16 cellular contexts compared by ENCODE assay signal in genomic region chr20:11993886-11994466, GRCh38.
DNase-seq lines count a peak whose midpoint lies in the region; TF ChIP-seq lines count a peak whose summit lies in the region.
"Had no signal": no experiment of that assay in that cellular context is flagged by ENCODE, and none has a peak within 500 bp of the region (broad histone marks: within the 10 kb centered on the region; RNA-seq: fewer than 3 reads in every experiment).

No MANE protein-coding gene starts in this region.

- H3K4ac ChIP-seq in H9 (ENCODE audit: low read depth, low read length), result no peak overlapping the region

- no peak overlapping the region for H3K4me2 ChIP-seq in H9 (ENCODE audit: insufficient read depth, insufficient read length, low read length)
- H3K4me2 ChIP-seq: smooth muscle cell had no signal

- no peak overlapping the region for H2BK20ac ChIP-seq in H9 (ENCODE audit: low read depth, low read length, poor library complexity, severe bottlenecking)

- CTCF ChIA-PET in activated naive CD4-positive, alpha-beta T cell treated with anti-CD3 and anti-CD28 coated beads for 36 hours (lab: Charles Lee), result interaction anchor here (0.9 kb wide), 1 partner anchor 436 kb away, joined by 4 read pairs; no protein-coding TSS in a partner anchor

- no peak overlapping the region for H4K8ac ChIP-seq in H9 (replicated peaks; ENCODE audit: insufficient read length, low read depth, low read length)

- H3K18ac ChIP-seq in H9 (ENCODE audit: insufficient read length, low read depth, low read length), result no peak overlapping the region

- H2AFZ ChIP-seq in H9 (ENCODE audit: low read length), result no peak overlapping the region

- no peaks in the 10 kb centered on the region for H3K27me3 ChIP-seq in H9 (ENCODE audit: insufficient read depth, low read length)
- H3K27me3 ChIP-seq: adrenal gland, colonic mucosa had no signal

- no peaks in the 10 kb centered on the region for H4K20me1 ChIP-seq in H9 (ENCODE audit: control insufficient read depth, insufficient read depth, insufficient read length)

- no peaks in the 10 kb centered on the region for H3K79me1 ChIP-seq in H9 (ENCODE audit: insufficient read depth, low read depth, low read length, poor library complexity, severe bottlenecking)

- H2AK5ac ChIP-seq in H9 (ENCODE audit: insufficient read length, low read length), result no peak overlapping the region

- H3K79me2 ChIP-seq in H9 (ENCODE audit: insufficient read depth, low read length), result no peaks in the 10 kb centered on the region

- no peaks in the 10 kb centered on the region for H3K23me2 ChIP-seq in H9 (ENCODE audit: insufficient read length, low read depth, low read length, poor library complexity, severe bottlenecking)

- no peak overlapping the region for H3K27ac Mint-ChIP-seq in H9
- no peak overlapping the region for H3K27ac Mint-ChIP-seq in activated naive CD4-positive, alpha-beta T cell treated with anti-CD3 and anti-CD28 coated beads for 36 hours
- H3K27ac Mint-ChIP-seq: memory B cell; stimulated activated naive CD8-positive, alpha-beta T cell treated with anti-CD3 and anti-CD28 coated beads, Interleukin-15, Interleukin-2, amounts not matched to agents 100 ng/mL and 50 ng/mL, for 24 hours; T-helper 1 cell treated with Interleukin-12 subunit alpha and Interleukin-12 subunit beta and Interleukin-4 antibody, amounts not matched to agents 30 μg/mL and 1 μg/mL, for 36 hours had no signal

- no peaks in the 10 kb centered on the region for H3K9me3 ChIP-seq in H9 (ENCODE audit: control insufficient read depth, low read depth, low read length)
- H3K9me3 ChIP-seq: adrenal gland, colonic mucosa had no signal

- H3K9me3 Mint-ChIP-seq in H9, result no peaks in the 10 kb centered on the region
- no peaks in the 10 kb centered on the region for H3K9me3 Mint-ChIP-seq in activated naive CD4-positive, alpha-beta T cell treated with anti-CD3 and anti-CD28 coated beads for 36 hours
- H3K9me3 Mint-ChIP-seq: T-helper 1 cell treated with Interleukin-12 subunit alpha and Interleukin-12 subunit beta and Interleukin-4 antibody, amounts not matched to agents 30 μg/mL and 1 μg/mL, for 36 hours had no signal

- no peak overlapping the region for H2BK5ac ChIP-seq in H9 (ENCODE audit: insufficient read length, low read length)

- no peak overlapping the region for H3K56ac ChIP-seq in H9 (ENCODE audit: insufficient read length, low read depth, low read length)

- no peak overlapping the region for H3K27ac ChIP-seq in H9 (ENCODE audit: insufficient read length, low read depth, low read length)
- H3K27ac ChIP-seq in caudate nucleus (ENCODE audit: low read depth, low read length), result peak overlapping the region; percentile 14
- H3K27ac ChIP-seq: adrenal gland, C4-2B, colonic mucosa had no signal

- H3K4me1 ChIP-seq in H9 (ENCODE audit: insufficient read depth, low read length), result no peaks in the 10 kb centered on the region; the same call in 1 of the 2 replicates
- H3K4me1 ChIP-seq: adrenal gland had no signal

- no peak overlapping the region for H2BK120ac ChIP-seq in H9 (ENCODE audit: low read depth, low read length, poor library complexity, severe bottlenecking)

- intact Hi-C loops in activated naive CD4-positive, alpha-beta T cell treated with anti-CD3 and anti-CD28 coated beads for 36 hours (cut with micrococcal nuclease), result no loop called here

- no peak overlapping the region for H3T11ph ChIP-seq in H9 (ENCODE audit: low read length)

- peaks cover 7 to 8% of the 10 kb centered on the region in 2 experiments for H3K4me1 Mint-ChIP-seq in H9
- H3K4me1 Mint-ChIP-seq in activated naive CD4-positive, alpha-beta T cell treated with anti-CD3 and anti-CD28 coated beads for 36 hours (ENCODE audit: low read depth), result no peaks in the 10 kb centered on the region

- no peak overlapping the region for H2BK12ac ChIP-seq in H9 (ENCODE audit: insufficient read length, low read depth, low read length)

- no peak overlapping the region for H3K14ac ChIP-seq in H9 (ENCODE audit: insufficient read depth, low read length)

- no CpG with 5 or more reads among the region's 7 CpGs for WGBS in H9 (ENCODE audit: extremely low coverage, insufficient read length, low lambda C conversion rate)

- peak; percentile 38 for DNase-seq in H9
- DNase-seq in NCI-H510A (lab: John Stamatoyannopoulos, UW), result peak; percentile 42
- no peak for DNase-seq in caudate nucleus (lab: John Stamatoyannopoulos, UW)
- peak; percentile 3 for DNase-seq in myocyte (ENCODE audit: low read depth)
- DNase-seq in activated naive CD4-positive, alpha-beta T cell (lab: John Stamatoyannopoulos, UW), result no peak
- DNase-seq in NCI-H1105 treated with DMSO at 0.1 percent for 48 hours (lab: John Stamatoyannopoulos, UW), result no peak
- DNase-seq in activated naive CD4-positive, alpha-beta T cell treated with anti-CD3 and anti-CD28 coated beads for 36 hours, result no peak
- no peak for DNase-seq in retina
- DNase-seq: activated T-cell treated with anti-CD3 and anti-CD28 coated beads for 4 hours, adrenal gland, colonic mucosa had no signal

- no peak overlapping the region for H3K9ac ChIP-seq in H9 (ENCODE audit: extremely low read depth, insufficient read length, low read length)

- no peak for TF ChIP-seq CTCF in H9 (conservative IDR thresholded peaks at IDR 0.05)

- no peaks in the 10 kb centered on the region for H3K27me3 Mint-ChIP-seq in H9 (ENCODE audit: low read depth)
- H3K27me3 Mint-ChIP-seq in activated naive CD4-positive, alpha-beta T cell treated with anti-CD3 and anti-CD28 coated beads for 36 hours (ENCODE audit: low read depth), result peaks cover 2% of the 10 kb centered on the region
- H3K27me3 Mint-ChIP-seq: stimulated activated naive CD8-positive, alpha-beta T cell treated with anti-CD3 and anti-CD28 coated beads, Interleukin-15, Interleukin-2, amounts not matched to agents 100 ng/mL and 50 ng/mL, for 24 hours had no signal

- H4K5ac ChIP-seq in H9 (ENCODE audit: insufficient read length, low read depth, low read length), result no peak overlapping the region

- H3K23ac ChIP-seq in H9 (ENCODE audit: insufficient read length, low read depth, low read length), result no peak overlapping the region

- H4K91ac ChIP-seq in H9 (ENCODE audit: insufficient read length, low read depth, low read length), result no peak overlapping the region

- H3K4me3 Mint-ChIP-seq in H9, result no peak overlapping the region
- H3K4me3 Mint-ChIP-seq in activated naive CD4-positive, alpha-beta T cell treated with anti-CD3 and anti-CD28 coated beads for 36 hours, result no peak overlapping the region
- H3K4me3 Mint-ChIP-seq: memory B cell; stimulated activated naive CD8-positive, alpha-beta T cell treated with anti-CD3 and anti-CD28 coated beads, Interleukin-15, Interleukin-2, amounts not matched to agents 100 ng/mL and 50 ng/mL, for 24 hours; T-helper 1 cell treated with Interleukin-12 subunit alpha and Interleukin-12 subunit beta and Interleukin-4 antibody, amounts not matched to agents 30 μg/mL and 1 μg/mL, for 36 hours had no signal

- H2BK15ac ChIP-seq in H9 (ENCODE audit: low read depth, low read length), result no peak overlapping the region

- no peaks in the 10 kb centered on the region; a peak in 1 of 7 replicates for H3K36me3 Mint-ChIP-seq in H9 (ENCODE audit: insufficient read depth in 1 of 3, low read depth in 3 of 3)
- no peaks in the 10 kb centered on the region for H3K36me3 Mint-ChIP-seq in activated naive CD4-positive, alpha-beta T cell treated with anti-CD3 and anti-CD28 coated beads for 36 hours (ENCODE audit: low read depth)
- H3K36me3 Mint-ChIP-seq: memory B cell had no signal

Comparison
In these comparisons a context has a peak if more than half of its experiments do, and no peak if none do; other contexts are left out.
1. DNase-seq: peak in H9 (single experiment), NCI-H510A (single experiment) and myocyte (single experiment); none in caudate nucleus (0 of 61), activated naive CD4-positive, alpha-beta T cell (0 of 4), NCI-H1105 treated with DMSO at 0.1 percent for 48 hours (single experiment), activated naive CD4-positive, alpha-beta T cell treated with anti-CD3 and anti-CD28 coated beads for 36 hours (single experiment) and retina (single experiment).